27 cellular contexts compared by ENCODE assay signal in genomic region chr4:3805731-3806130, GRCh38. TPM values are rescaled to one million over a fixed set of nuclear protein-coding genes. Genes with fewer than 3 reads are reported as not detected.
"Had no signal": no experiment of that assay in that cellular context is flagged by ENCODE, and none has a peak within 500 bp of the region (broad histone marks: within the 10 kb centered on the region; RNA-seq: fewer than 3 reads in every experiment).

No MANE protein-coding gene starts in this region.

- H3K27ac ChIP-seq: left ventricle myocardium inferior, neural progenitor cell, ovary, prostate gland, right lobe of liver, skin epidermis, testis, thyroid gland, transverse colon, upper lobe of left lung, vagina had no signal

- H3K4me1 ChIP-seq: left ventricle myocardium inferior, prostate gland, right lobe of liver, testis, thyroid gland, transverse colon, upper lobe of left lung, vagina had no signal

- H2AFZ ChIP-seq: neural progenitor cell had no signal

- H3K4me3 ChIP-seq: left ventricle myocardium inferior, neural progenitor cell, ovary, prostate gland, right lobe of liver, skin epidermis, testis, thyroid gland, transverse colon, upper lobe of left lung, vagina had no signal

- H3K36me3 ChIP-seq: left ventricle myocardium inferior, neural progenitor cell, ovary, prostate gland, right lobe of liver, thyroid gland, transverse colon, upper lobe of left lung, vagina had no signal

- H3K9me3 ChIP-seq: left ventricle myocardium inferior, ovary, prostate gland, right lobe of liver, testis, thyroid gland, transverse colon, upper lobe of left lung, vagina had no signal

- H3K4me2 ChIP-seq: neural progenitor cell had no signal

- H3K9ac ChIP-seq: neural progenitor cell had no signal

- FAIRE-seq: keratinocyte had no signal

- H3K27me3 ChIP-seq: neural progenitor cell, ovary, right lobe of liver, testis, thyroid gland, upper lobe of left lung, vagina had no signal

- ATAC-seq: natural killer cell; right lobe of liver; stimulated activated memory B cell treated with anti-CD40 and anti-IgM and Interleukin-4, amounts not matched to agents 10 μg/mL and 1 μg/mL and 100 μg/mL, for 72 hours; stimulated activated naive CD8-positive, alpha-beta T cell treated with anti-CD3 and anti-CD28 coated beads, Interleukin-15, amount 100 ng/mL, for 72 hours had no signal

- DNase-seq: head of caudate nucleus; hippocampal formation; left ventricle myocardium inferior; mammary epithelial cell; mesenchymal stem cell; naive B cell; natural killer cell; nephron progenitor cell; ovary; retina; stimulated activated CD4-positive, alpha-beta T cell treated with anti-CD3 and anti-CD28 coated beads, Interleukin-4, amount 100 ng/mL, for 24 hours; stimulated activated CD8-positive, alpha-beta memory T cell treated with anti-CD3 and anti-CD28 coated beads, Interleukin-4, amount 100 ng/mL, for 48 hours; stimulated activated naive CD4-positive, alpha-beta T cell treated with Interleukin-2 at 50 U/mL for 16 hours; stimulated activated naive CD8-positive, alpha-beta T cell treated with anti-CD3 and anti-CD28 coated beads, Interleukin-15, amount 100 ng/mL, for 72 hours; substantia nigra; testis; thyroid gland; transverse colon had no signal

RNA-seq across cellular contexts. Expression of gene ADRA2C, which starts 39.5 kb away (rescaled TPM):
- total RNA-seq: mononuclear cell, natural killer cell had no signal
